ENCODE assay signal across 8 cellular contexts in genomic region chr12:111435661-111436201, GRCh38. TPM values are rescaled to one million over a fixed set of nuclear protein-coding genes. Genes with fewer than 3 reads are reported as not detected.
DNase-seq lines count a peak whose midpoint lies in the region; ATAC-seq and TF ChIP-seq lines count a peak whose summit lies in the region.

No MANE protein-coding gene starts in this region.

- H3K9me3 Mint-ChIP-seq in activated T-helper 17 cell treated with anti-CD3 and anti-CD28 coated beads, Interleukin-2, amount 50 U/mL, for 72 hours = no peaks in the 10 kb centered on the region

- intact Hi-C loops in heart left ventricle (cut with DNase I) (no loop called here), cardiac septum (cut with DNase I) (no loop called here), lower lobe of right lung (cut with DNase I) (no loop called here)

- peaks cover 73% of the 10 kb centered on the region for H3K4me1 Mint-ChIP-seq in activated T-helper 17 cell treated with anti-CD3 and anti-CD28 coated beads, Interleukin-2, amount 50 U/mL, for 72 hours

- TF ChIP-seq POLR2A in heart left ventricle (IDR thresholded peaks at IDR 0.05) = no peak

- peak overlapping the region; percentile 83 for H3K27ac Mint-ChIP-seq in activated T-helper 17 cell treated with anti-CD3 and anti-CD28 coated beads, Interleukin-2, amount 50 U/mL, for 72 hours

- peak in 1 of 5 donors; percentile 34 for DNase-seq in heart left ventricle
- no peak for DNase-seq in cardiac septum (ENCODE audit: low spot score)
- DNase-seq in lower lobe of right lung = no peak
- no peak for DNase-seq in cortex of kidney (lab: John Stamatoyannopoulos, UW)
- no peak for DNase-seq in activated CD4-positive, CD25-positive, alpha-beta regulatory T cell (lab: John Stamatoyannopoulos, UW)

- H3K27me3 Mint-ChIP-seq in activated T-helper 17 cell treated with anti-CD3 and anti-CD28 coated beads, Interleukin-2, amount 50 U/mL, for 72 hours = no peaks in the 10 kb centered on the region

- WGBS in heart left ventricle, 4 donors = 67 to 72% (median 70%) methylated on average over 16 of the region's 16 CpGs

- H3K36me3 ChIP-seq in heart left ventricle (peaks cover 0 to 12% (median 0%) of the 10 kb centered on the region in 9 donors), lower lobe of right lung (peaks cover 4% of the 10 kb centered on the region)

- H3K27ac ChIP-seq in heart left ventricle (peak overlapping the region; percentile 58 to 94 (median 86)), lower lobe of right lung (peak overlapping the region; percentile 81)

- H3K4me1 ChIP-seq in heart left ventricle (peaks cover 22 to 100% (median 98%) of the 10 kb centered on the region in 12 donors), lower lobe of right lung (peaks cover 100% of the 10 kb centered on the region)

- no peaks in the 10 kb centered on the region for H3K27me3 ChIP-seq in heart left ventricle
- no peaks in the 10 kb centered on the region for H3K27me3 ChIP-seq in lower lobe of right lung (ENCODE audit: low read depth)

- no peak overlapping the region for H3K4me3 ChIP-seq in heart left ventricle
- H3K4me3 ChIP-seq in lower lobe of right lung = no peak overlapping the region

- peaks cover 51% of the 10 kb centered on the region for H3K36me3 Mint-ChIP-seq in activated T-helper 17 cell treated with anti-CD3 and anti-CD28 coated beads, Interleukin-2, amount 50 U/mL, for 72 hours (ENCODE audit: low read depth)

- ATAC-seq in heart left ventricle (peak in 3 of 4 donors; percentile 0 to 4 (median 0)), lower lobe of right lung (peak in 1 of 2 donors; percentile 4), HG03342 (IDR thresholded peaks at IDR 0.05; ENCODE audit: unreplicated experiment) (no peak), GM18870 (IDR thresholded peaks at IDR 0.05; ENCODE audit: unreplicated experiment) (no peak)
- ATAC-seq in activated T-helper 17 cell treated with anti-CD3 and anti-CD28 coated beads, Interleukin-2, amount 50 U/mL, for 72 hours (replicated peaks) = no peak

- no peaks in the 10 kb centered on the region for H3K9me3 ChIP-seq in heart left ventricle
- no peaks in the 10 kb centered on the region for H3K9me3 ChIP-seq in lower lobe of right lung

- H3K4me3 Mint-ChIP-seq in activated T-helper 17 cell treated with anti-CD3 and anti-CD28 coated beads, Interleukin-2, amount 50 U/mL, for 72 hours = peak overlapping the region; percentile 81

- TF ChIP-seq CTCF in heart left ventricle (IDR thresholded peaks at IDR 0.05) (no peak), lower lobe of right lung (IDR thresholded peaks at IDR 0.05) (no peak)

RNA-seq across cellular contexts. Expression of gene SH2B3, which starts 30.0 kb away (rescaled TPM):
- total RNA-seq in heart left ventricle = 10 to 100 TPM; 35.8 to 76.7 (median 40.3) TPM
- polyA plus RNA-seq in heart left ventricle = 10 to 100 TPM; 11.3 to 16.8 TPM
- total RNA-seq in cardiac septum = 33.7 TPM
- 10 to 100 TPM in 1 of 2 donors, 1 to 10 TPM in 1; 8.5 to 12.1 TPM for total RNA-seq in activated T-helper 17 cell treated with anti-CD3 and anti-CD28 coated beads, Interleukin-2, amount 50 U/mL, for 72 hours
- 49.5 TPM for total RNA-seq in lower lobe of right lung

Comparison
In these comparisons a context has a peak if more than half of its experiments do, and no peak if none do; other contexts are left out.
1. ATAC-seq: peak in heart left ventricle (3 of 4); none in activated T-helper 17 cell treated with anti-CD3 and anti-CD28 coated beads, Interleukin-2, amount 50 U/mL, for 72 hours (single experiment), HG03342 (single experiment) and GM18870 (single experiment).